17 cellular contexts compared by ENCODE assay signal in the genomic region with DNA sequence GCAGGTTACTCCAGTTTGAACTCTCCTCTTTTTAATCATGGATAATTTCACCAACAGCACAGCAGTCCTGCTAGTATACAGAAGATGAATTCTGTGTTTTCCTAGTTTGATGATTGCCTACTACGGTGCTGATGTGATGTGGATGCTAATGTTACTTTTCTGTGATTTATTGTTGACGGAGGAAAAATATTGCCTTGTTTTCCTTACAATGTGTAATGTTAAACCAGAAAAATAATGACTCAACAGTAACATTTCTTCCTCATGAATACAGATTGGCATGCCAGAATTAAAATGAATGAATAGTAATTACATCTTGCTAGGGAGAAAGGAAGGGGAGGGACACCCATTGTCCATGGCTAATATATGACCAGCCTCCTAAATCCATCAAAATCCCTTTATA.
A peak's percentile ranks its signal among the peaks of the same experiment; 100 is the strongest.
DNase-seq lines count a peak whose midpoint lies in the region; TF ChIP-seq lines count a peak whose summit lies in the region.
"Had no signal": no experiment of that assay in that cellular context is flagged by ENCODE, and none has a peak within 500 bp of the region (broad histone marks: within the 10 kb centered on the region; RNA-seq: fewer than 3 reads in every experiment).

No MANE protein-coding gene starts in this region.

- CTCF ChIA-PET in HEK293T (lab: Yijun Ruan, JAX) = no interaction called here

- H3K27me3 Mint-ChIP-seq in endodermal cell (ENCODE audit: insufficient read depth) (no peaks in the 10 kb centered on the region), osteocyte (ENCODE audit: unreplicated experiment) (no peaks in the 10 kb centered on the region), type B pancreatic cell (no peaks in the 10 kb centered on the region), chondrocyte (ENCODE audit: low read depth) (no peaks in the 10 kb centered on the region)
- H3K27me3 Mint-ChIP-seq: CD4-positive, alpha-beta memory T cell had no signal

- H3K4me1 ChIP-seq in endodermal cell (ENCODE audit: control insufficient read depth, insufficient read depth, low read length) = no peaks in the 10 kb centered on the region
- H3K4me1 ChIP-seq: BE2C had no signal

- POLR2A ChIA-PET in HEK293T (lab: Yijun Ruan, JAX) = no interaction called here

- DNase-seq in HEK293T (ENCODE audit: extremely low spot score) = no peak
- DNase-seq in endodermal cell = no peak
- DNase-seq in osteocyte (ENCODE audit: extremely low spot score, unreplicated experiment) = no peak
- DNase-seq in type B pancreatic cell (ENCODE audit: extremely low spot score, unreplicated experiment) = no peak
- no peak for DNase-seq in chondrocyte (ENCODE audit: low spot score)
- no peak for DNase-seq in AML-193 (lab: John Stamatoyannopoulos, UW)
- no peak for DNase-seq in stimulated activated CD4-positive, alpha-beta T cell treated with anti-CD3 and anti-CD28 coated beads, Interleukin-2, amount 100 ng/mL, for 24 hours
- DNase-seq: 8988T; ACHN; BE2C; CD4-positive, alpha-beta memory T cell; DMS79; H7; IMR-90 had no signal

- no peak overlapping the region for H3K4me3 Mint-ChIP-seq in endodermal cell
- H3K4me3 Mint-ChIP-seq in osteocyte (ENCODE audit: unreplicated experiment) = no peak overlapping the region
- peak overlapping the region; percentile 25 for H3K4me3 Mint-ChIP-seq in type B pancreatic cell
- no peak overlapping the region for H3K4me3 Mint-ChIP-seq in chondrocyte (ENCODE audit: unreplicated experiment)
- H3K4me3 Mint-ChIP-seq: CD4-positive, alpha-beta memory T cell; GM23338 had no signal

- no peaks in the 10 kb centered on the region for H3K27me3 ChIP-seq in endodermal cell (ENCODE audit: control insufficient read depth, insufficient read depth, low read length, poor library complexity, severe bottlenecking)
- H3K27me3 ChIP-seq: BE2C had no signal

- TF ChIP-seq CTCF in endodermal cell (conservative IDR thresholded peaks at IDR 0.05) = no peak
- no peak for TF ChIP-seq CTCF in osteocyte (IDR thresholded peaks at IDR 0.05)
- TF ChIP-seq CTCF in type B pancreatic cell (conservative IDR thresholded peaks at IDR 0.05) = no peak
- TF ChIP-seq CTCF in chondrocyte (IDR thresholded peaks at IDR 0.05) = no peak

- no peaks in the 10 kb centered on the region for H3K36me3 ChIP-seq in endodermal cell (ENCODE audit: control insufficient read depth, insufficient read depth, low read length)
- H3K36me3 ChIP-seq: BE2C had no signal

- H3K4me1 Mint-ChIP-seq in endodermal cell (no peaks in the 10 kb centered on the region), osteocyte (ENCODE audit: unreplicated experiment) (peaks cover 13% of the 10 kb centered on the region), type B pancreatic cell (ENCODE audit: unreplicated experiment) (peaks cover 10% of the 10 kb centered on the region), chondrocyte (ENCODE audit: low read depth) (peaks cover 9% of the 10 kb centered on the region)
- H3K4me1 Mint-ChIP-seq: CD4-positive, alpha-beta memory T cell; GM23338 had no signal

- H3K4me3 ChIP-seq in endodermal cell (ENCODE audit: low read length) = no peak overlapping the region
- H3K4me3 ChIP-seq: GM12878, GM23338 had no signal

- H3K36me3 Mint-ChIP-seq in endodermal cell (ENCODE audit: low read depth) (peaks cover 8% of the 10 kb centered on the region), osteocyte (ENCODE audit: unreplicated experiment) (no peaks in the 10 kb centered on the region), type B pancreatic cell (peaks cover 3% of the 10 kb centered on the region), chondrocyte (ENCODE audit: low read depth) (no peaks in the 10 kb centered on the region)
- H3K36me3 Mint-ChIP-seq: CD4-positive, alpha-beta memory T cell had no signal

- no peak overlapping the region for H3K27ac Mint-ChIP-seq in endodermal cell
- H3K27ac Mint-ChIP-seq in osteocyte (ENCODE audit: unreplicated experiment) = peak overlapping the region; percentile 48
- H3K27ac Mint-ChIP-seq in type B pancreatic cell = no peak overlapping the region
- H3K27ac Mint-ChIP-seq in chondrocyte (ENCODE audit: unreplicated experiment) = no peak overlapping the region
- H3K27ac Mint-ChIP-seq: CD4-positive, alpha-beta memory T cell; GM23338 had no signal

- H3K9me3 Mint-ChIP-seq in endodermal cell (peaks cover 24% of the 10 kb centered on the region), osteocyte (ENCODE audit: unreplicated experiment) (peaks cover 5% of the 10 kb centered on the region), type B pancreatic cell (peaks cover 6% of the 10 kb centered on the region), chondrocyte (ENCODE audit: low read depth) (peaks cover 2% of the 10 kb centered on the region)

- no peak overlapping the region for H3K9ac ChIP-seq in endodermal cell (ENCODE audit: extremely low read depth, low read length, poor library complexity, severe bottlenecking)

- H3K9me3 ChIP-seq in endodermal cell (ENCODE audit: control insufficient read depth, low read length) = peaks cover 4% of the 10 kb centered on the region
- H3K9me3 ChIP-seq: BE2C had no signal

- 98 to 100% methylated on average over 1 to 2 of the region's 2 CpGs for WGBS in endodermal cell (ENCODE audit: insufficient coverage in 1 of 2, insufficient read length in 1 of 2), 2 experiments

- peak overlapping the region; percentile 13 for H3K27ac ChIP-seq in endodermal cell (ENCODE audit: low read depth, low read length)
- H3K27ac ChIP-seq: C4-2B had no signal

TF ChIP-seq in HEK293T, 16 proteins besides CTCF, POLR2A, EP300 and RAD21:
- TF ChIP-seq, protein P1, sequence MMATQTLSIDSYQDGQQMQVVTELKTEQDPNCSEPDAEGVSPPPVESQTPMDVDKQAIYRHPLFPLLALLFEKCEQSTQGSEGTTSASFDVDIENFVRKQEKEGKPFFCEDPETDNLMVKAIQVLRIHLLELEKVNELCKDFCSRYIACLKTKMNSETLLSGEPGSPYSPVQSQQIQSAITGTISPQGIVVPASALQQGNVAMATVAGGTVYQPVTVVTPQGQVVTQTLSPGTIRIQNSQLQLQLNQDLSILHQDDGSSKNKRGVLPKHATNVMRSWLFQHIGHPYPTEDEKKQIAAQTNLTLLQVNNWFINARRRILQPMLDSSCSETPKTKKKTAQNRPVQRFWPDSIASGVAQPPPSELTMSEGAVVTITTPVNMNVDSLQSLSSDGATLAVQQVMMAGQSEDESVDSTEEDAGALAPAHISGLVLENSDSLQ (IDR thresholded peaks at IDR 0.05) = peak; percentile 29; the same call in 1 of the 2 replicates
- TF ChIP-seq ARNT (IDR thresholded peaks at IDR 0.05) = no peak
- TF ChIP-seq ELF4 (IDR thresholded peaks at IDR 0.05) = no peak
- no peak for TF ChIP-seq NFRKB (IDR thresholded peaks at IDR 0.05)
- TF ChIP-seq FOXA1 (IDR thresholded peaks at IDR 0.05) = no peak
